In the genomic region with DNA sequence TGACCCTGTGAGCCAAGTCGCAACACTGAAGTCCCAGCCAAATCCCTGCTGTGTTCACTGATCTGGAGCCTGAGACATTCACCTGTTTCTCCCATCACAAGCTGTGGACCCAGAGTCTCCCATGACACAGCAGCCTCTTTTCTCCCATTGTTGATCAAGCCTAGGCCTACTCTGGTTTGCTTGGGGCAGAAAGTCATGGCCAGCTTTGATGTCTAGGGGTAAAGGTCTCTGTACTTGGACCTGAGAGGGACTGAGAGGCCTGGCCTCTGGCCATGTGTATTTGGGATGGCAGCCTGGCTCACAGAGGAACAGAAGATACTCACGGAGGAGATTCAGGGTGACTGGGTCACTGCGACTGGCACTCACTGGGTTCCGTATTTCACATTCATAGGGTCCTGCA, we compare ENCODE assay signal across 5 cellular contexts. TPM values are rescaled to one million over a fixed set of nuclear protein-coding genes. Genes with fewer than 3 reads are reported as not detected.
"Had no signal": no experiment of that assay in that cellular context is flagged by ENCODE, and none has a peak within 500 bp of the region (broad histone marks: within the 10 kb centered on the region; RNA-seq: fewer than 3 reads in every experiment).

No MANE protein-coding gene starts in this region.

RNA-seq across cellular contexts. Expression of gene PSG9, which starts 7.8 kb away (rescaled TPM):
- total RNA-seq: HepG2, HT-29, K562 had no signal
- polyA plus RNA-seq: IgD-negative memory B cell had no signal

RNA-seq across cellular contexts. Expression of gene PSG4, which starts 56.1 kb away (rescaled TPM):
- total RNA-seq: HepG2, HT-29, HT1080, K562 had no signal
- polyA plus RNA-seq: HepG2, IgD-negative memory B cell had no signal
